In genomic region chr3:134030382-134030753, GRCh38 we compare ENCODE assay signal across 8 cellular contexts. TPM values are rescaled to one million over a fixed set of nuclear protein-coding genes. Genes with fewer than 3 reads are reported as not detected.
DNase-seq lines count a peak whose midpoint lies in the region; ATAC-seq and TF ChIP-seq lines count a peak whose summit lies in the region.

No MANE protein-coding gene starts in this region.

- ATAC-seq in activated CD4-positive, alpha-beta T cell treated with anti-CD3 and anti-CD28 coated beads for 36 hours, result peak; percentile 16
- ATAC-seq in activated CD8-positive, alpha-beta T cell treated with anti-CD3 and anti-CD28 coated beads, Interleukin-2, amount 10 ng/mL, durations not matched to agents 7 days and 5 days, result no peak
- ATAC-seq in HG03432 (IDR thresholded peaks at IDR 0.05; ENCODE audit: unreplicated experiment), result no peak

- 5 to 6% methylated on average over 3 to 9 of the region's 9 CpGs for WGBS in testis, 2 donors

- H3K4me1 ChIP-seq in iPS-20b (ENCODE audit: insufficient read depth, low read length) (0 out of 2 replicates have a peak, but pooled peaks cover 2% of the 10 kb centered on the region), testis (peaks cover 3% of the 10 kb centered on the region)

- H3K27ac ChIP-seq in iPS-20b (ENCODE audit: low read length) (no peak overlapping the region), testis (no peak overlapping the region)

- no peaks in the 10 kb centered on the region for H3K9me3 Mint-ChIP-seq in activated CD4-positive, alpha-beta T cell treated with anti-CD3 and anti-CD28 coated beads for 36 hours (ENCODE audit: low read depth)
- H3K9me3 Mint-ChIP-seq in activated CD8-positive, alpha-beta T cell treated with anti-CD3 and anti-CD28 coated beads, Interleukin-2, amount 10 ng/mL, durations not matched to agents 7 days and 5 days (ENCODE audit: insufficient read depth), result no peaks in the 10 kb centered on the region

- no peak for TF ChIP-seq CTCF in testis (IDR thresholded peaks at IDR 0.05)

- POLR2A ChIA-PET in activated CD4-positive, alpha-beta T cell treated with anti-CD3 and anti-CD28 coated beads for 36 hours (lab: Charles Lee), result no interaction called here
- POLR2A ChIA-PET in activated CD8-positive, alpha-beta T cell treated with anti-CD3 and anti-CD28 coated beads, Interleukin-2, amount 10 ng/mL, durations not matched to agents 7 days and 5 days (lab: Charles Lee), result no interaction called here

- DNase-seq in activated CD4-positive, alpha-beta T cell treated with anti-CD3 and anti-CD28 coated beads for 36 hours, result no peak
- DNase-seq in activated CD4-positive, alpha-beta T cell treated with anti-CD3 and anti-CD28 coated beads for 1 hour, result no peak
- DNase-seq in activated CD8-positive, alpha-beta T cell treated with anti-CD3 and anti-CD28 coated beads, Interleukin-2, amount 10 ng/mL, durations not matched to agents 7 days and 5 days, result no peak
- no peak for DNase-seq in testis
- DNase-seq in UCSD-AML1 (lab: John Stamatoyannopoulos, UW; ENCODE audit: unreplicated experiment), result no peak
- DNase-seq in posterior vena cava (ENCODE audit: low spot score), result no peak

- H3K4me1 Mint-ChIP-seq in activated CD4-positive, alpha-beta T cell treated with anti-CD3 and anti-CD28 coated beads for 36 hours, result peaks cover 2% of the 10 kb centered on the region
- peaks cover 6% of the 10 kb centered on the region for H3K4me1 Mint-ChIP-seq in activated CD8-positive, alpha-beta T cell treated with anti-CD3 and anti-CD28 coated beads, Interleukin-2, amount 10 ng/mL, durations not matched to agents 7 days and 5 days (ENCODE audit: low read depth)

- H3K9me3 ChIP-seq in iPS-20b (ENCODE audit: insufficient read depth, low read depth, low read length) (no peaks in the 10 kb centered on the region), testis (no peaks in the 10 kb centered on the region)

- no peak overlapping the region for H3K27ac Mint-ChIP-seq in activated CD4-positive, alpha-beta T cell treated with anti-CD3 and anti-CD28 coated beads for 36 hours
- H3K27ac Mint-ChIP-seq in activated CD8-positive, alpha-beta T cell treated with anti-CD3 and anti-CD28 coated beads, Interleukin-2, amount 10 ng/mL, durations not matched to agents 7 days and 5 days, result no peak overlapping the region

- intact Hi-C loops in activated CD4-positive, alpha-beta T cell treated with anti-CD3 and anti-CD28 coated beads for 36 hours (cut with DNase I, micrococcal nuclease), result no loop called here
- intact Hi-C loops in testis (cut with DNase I; ENCODE audit: low total_unique reads), result no loop called here
- intact Hi-C loops in posterior vena cava (cut with DNase I), result no loop called here

- H3K4me3 ChIP-seq in iPS-20b (ENCODE audit: low read length) (peak overlapping the region; percentile 71), testis (peak overlapping the region; percentile 53 to 61)

- H3K36me3 Mint-ChIP-seq in activated CD4-positive, alpha-beta T cell treated with anti-CD3 and anti-CD28 coated beads for 36 hours (ENCODE audit: low read depth), result no peaks in the 10 kb centered on the region
- H3K36me3 Mint-ChIP-seq in activated CD8-positive, alpha-beta T cell treated with anti-CD3 and anti-CD28 coated beads, Interleukin-2, amount 10 ng/mL, durations not matched to agents 7 days and 5 days (ENCODE audit: low read depth), result no peaks in the 10 kb centered on the region

- no peak for TF ChIP-seq POLR2A in testis (IDR thresholded peaks at IDR 0.05)

- peaks cover 35% of the 10 kb centered on the region for H3K27me3 Mint-ChIP-seq in activated CD4-positive, alpha-beta T cell treated with anti-CD3 and anti-CD28 coated beads for 36 hours
- H3K27me3 Mint-ChIP-seq in activated CD8-positive, alpha-beta T cell treated with anti-CD3 and anti-CD28 coated beads, Interleukin-2, amount 10 ng/mL, durations not matched to agents 7 days and 5 days (ENCODE audit: low read depth), result peaks cover 47% of the 10 kb centered on the region

- peaks cover 58% of the 10 kb centered on the region for H3K27me3 ChIP-seq in iPS-20b (ENCODE audit: insufficient read depth, low read length)
- no peaks in the 10 kb centered on the region for H3K27me3 ChIP-seq in testis

- CTCF ChIA-PET in activated CD4-positive, alpha-beta T cell treated with anti-CD3 and anti-CD28 coated beads for 36 hours (lab: Charles Lee), result no interaction called here
- CTCF ChIA-PET in activated CD8-positive, alpha-beta T cell treated with anti-CD3 and anti-CD28 coated beads, Interleukin-2, amount 10 ng/mL, durations not matched to agents 7 days and 5 days (lab: Charles Lee), result no interaction called here

- no peaks in the 10 kb centered on the region for H3K36me3 ChIP-seq in iPS-20b (ENCODE audit: insufficient read depth, low read depth, low read length)
- H3K36me3 ChIP-seq in testis (ENCODE audit: low read depth, missing control alignments), result no peaks in the 10 kb centered on the region

- H3K4me3 Mint-ChIP-seq in activated CD4-positive, alpha-beta T cell treated with anti-CD3 and anti-CD28 coated beads for 36 hours, result peak overlapping the region; percentile 7
- peak overlapping the region; percentile 42 for H3K4me3 Mint-ChIP-seq in activated CD8-positive, alpha-beta T cell treated with anti-CD3 and anti-CD28 coated beads, Interleukin-2, amount 10 ng/mL, durations not matched to agents 7 days and 5 days

- peak overlapping the region; percentile 53; the same call in 1 of the 2 replicates for H3K9ac ChIP-seq in iPS-20b (ENCODE audit: low read depth, low read length)

RNA-seq across cellular contexts. Expression of gene SLCO2A1, which starts 0.6 kb away (rescaled TPM):
- not detected for total RNA-seq in activated CD4-positive, alpha-beta T cell treated with anti-CD3 and anti-CD28 coated beads for 36 hours
- not detected for total RNA-seq in activated CD8-positive, alpha-beta T cell treated with anti-CD3 and anti-CD28 coated beads, Interleukin-2, amount 10 ng/mL, durations not matched to agents 7 days and 5 days
- total RNA-seq in testis (1 to 10 TPM; 2.2 to 2.5 TPM), posterior vena cava (100 to 1,000 TPM in 1 of 2 donors, 10 to 100 TPM in 1; 87.8 to 102 TPM)
- polyA plus RNA-seq in testis (ENCODE audit: insufficient read depth, low read depth, low replicate concordance), result 5.3 TPM

Comparison
In these comparisons a context has a peak if more than half of its experiments do, and no peak if none do; other contexts are left out.
1. RNA of gene SLCO2A1, which starts 0.6 kb away (total RNA-seq): 87.8 to 102 TPM in posterior vena cava; 2.2 to 2.5 TPM in testis, not detected in activated CD4-positive, alpha-beta T cell treated with anti-CD3 and anti-CD28 coated beads for 36 hours and not detected in activated CD8-positive, alpha-beta T cell treated with anti-CD3 and anti-CD28 coated beads, Interleukin-2, amount 10 ng/mL, durations not matched to agents 7 days and 5 days; every median in the first group is over 10 times any median in the second.